In the genomic region with DNA sequence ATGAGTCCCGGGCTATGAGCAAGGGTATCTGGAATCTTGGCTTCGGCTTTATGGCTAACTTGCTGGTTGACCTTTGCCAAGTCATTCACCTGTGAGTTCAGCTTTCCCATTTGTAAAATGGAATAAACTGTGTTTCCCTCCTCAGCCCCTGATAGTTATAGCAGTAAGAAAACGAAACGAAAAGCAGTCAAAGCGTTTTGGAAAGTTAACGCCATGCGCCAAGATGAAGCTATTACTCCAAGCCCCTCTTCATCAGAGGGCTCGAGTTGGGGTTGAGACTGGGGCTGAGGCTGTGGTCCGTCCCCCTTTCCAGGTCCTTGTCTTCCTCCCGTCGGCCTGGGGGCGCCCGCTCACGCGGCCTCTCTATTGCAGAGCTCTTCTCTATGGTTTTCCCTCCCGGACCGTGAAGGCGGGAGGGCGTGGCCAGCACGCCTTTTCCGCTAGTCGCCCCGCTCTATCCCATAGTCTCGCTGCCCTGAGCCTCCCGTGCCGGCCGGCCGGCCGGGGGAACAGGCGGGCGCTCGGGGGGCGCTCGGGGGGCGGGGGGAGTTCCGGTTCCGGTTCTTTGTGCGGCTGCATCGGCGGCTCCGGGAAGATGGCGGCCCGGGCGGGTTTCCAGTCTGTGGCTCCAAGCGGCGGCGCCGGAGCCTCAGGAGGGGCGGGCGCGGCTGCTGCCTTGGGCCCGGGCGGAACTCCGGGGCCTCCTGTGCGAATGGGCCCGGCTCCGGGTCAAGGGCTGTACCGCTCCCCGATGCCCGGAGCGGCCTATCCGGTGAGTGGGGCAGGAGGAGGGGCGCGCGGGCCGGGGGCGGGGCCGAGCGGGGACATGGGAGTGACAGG, we compare ENCODE assay signal across 7 cellular contexts.
DNase-seq lines count a peak whose midpoint lies in the region; ATAC-seq and TF ChIP-seq lines count a peak whose summit lies in the region.

A gene (plus strand): TSS at position 568 of the 840 bp plus-strand sequence. CDS start 28 bp downstream, at position 596.

- in situ Hi-C loops in astrocyte of the cerebellum (cut with HindIII; ENCODE audit: low sequenced_read_pairs) = no loop called here

- TF ChIP-seq CTCF in astrocyte of the cerebellum (IDR thresholded peaks at IDR 0.05; ENCODE audit: low read depth, low read length, missing control alignments) (peak; percentile 62), retinal pigment epithelial cell (conservative IDR thresholded peaks at IDR 0.05; ENCODE audit: low read depth, low read length) (peak; percentile 58)

- DNase-seq in NCI-H187 treated with DMSO at 0.1 percent for 48 hours (lab: John Stamatoyannopoulos, UW) (peak; percentile 80), T-helper 22 cell (ENCODE audit: low read depth) (peak; percentile 81), astrocyte of the cerebellum (ENCODE audit: low read depth) (peak; percentile 81), hippocampal formation (lab: John Stamatoyannopoulos, UW) (peak; percentile 91 to 94), retinal pigment epithelial cell (ENCODE audit: low read depth) (peak; percentile 74)

- ATAC-seq in GM18498 (IDR thresholded peaks at IDR 0.05; ENCODE audit: unreplicated experiment) (peak; percentile 86), HG02938 (IDR thresholded peaks at IDR 0.05; ENCODE audit: unreplicated experiment) (peak; percentile 62)

- peak within 1 kb of the TSS; percentile 55 for H3K4me3 ChIP-seq in astrocyte of the cerebellum (ENCODE audit: low read depth, low read length)
- H3K4me3 ChIP-seq in retinal pigment epithelial cell (ENCODE audit: low read length) = peak within 1 kb of the TSS; percentile 91

Comparison
In these comparisons a context has a peak if more than half of its experiments do, and no peak if none do; other contexts are left out.
1. Peak in every context shown above with its lines: DNase-seq, ATAC-seq and H3K4me3 ChIP-seq.